In the genomic region with DNA sequence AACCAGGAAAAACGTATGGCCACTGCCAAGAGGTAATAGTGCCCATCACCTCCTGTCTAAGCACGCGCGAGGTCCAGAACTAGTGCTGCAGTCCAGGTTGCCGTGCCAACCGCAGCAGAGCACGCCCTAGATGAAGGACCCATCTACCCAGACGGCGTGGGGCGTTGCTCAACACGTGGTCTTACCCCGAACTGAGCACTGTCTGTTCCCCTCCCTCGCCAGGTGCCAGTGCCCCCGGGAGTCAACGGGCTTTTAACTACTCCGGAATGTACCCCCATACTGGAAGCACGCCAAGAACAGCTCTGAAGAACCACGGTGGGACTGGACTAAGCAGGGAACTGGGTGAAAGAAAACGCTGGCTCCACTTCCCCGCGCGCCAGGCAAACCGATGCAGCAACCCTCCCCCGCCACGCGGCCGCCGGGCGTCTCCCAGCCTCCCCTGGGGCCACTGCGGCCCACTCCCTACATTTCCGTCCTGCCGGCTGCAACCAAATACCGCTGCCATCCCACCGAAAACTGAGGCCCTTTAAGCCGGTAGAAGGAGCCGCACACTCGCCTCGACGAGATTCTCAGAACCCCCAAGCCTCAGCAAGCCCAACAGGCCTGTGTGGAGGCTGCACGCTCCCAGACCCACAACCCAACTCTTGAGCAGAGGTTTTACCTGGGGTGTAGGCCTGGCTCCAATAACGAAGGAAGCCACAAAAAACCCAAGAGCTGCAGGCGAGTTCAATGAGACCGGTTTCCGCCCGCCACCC, we compare ENCODE assay signal across 1 cellular context.
TF ChIP-seq lines count a peak whose summit lies in the region.

A gene (minus strand): TSS at position 734 of the 755 bp plus-strand sequence. CDS start 812 bp downstream, outside the sequence.

TF ChIP-seq in A549, 52 proteins besides CTCF, POLR2A, EP300 and RAD21 (continued from another document):
- TF ChIP-seq, protein P1, sequence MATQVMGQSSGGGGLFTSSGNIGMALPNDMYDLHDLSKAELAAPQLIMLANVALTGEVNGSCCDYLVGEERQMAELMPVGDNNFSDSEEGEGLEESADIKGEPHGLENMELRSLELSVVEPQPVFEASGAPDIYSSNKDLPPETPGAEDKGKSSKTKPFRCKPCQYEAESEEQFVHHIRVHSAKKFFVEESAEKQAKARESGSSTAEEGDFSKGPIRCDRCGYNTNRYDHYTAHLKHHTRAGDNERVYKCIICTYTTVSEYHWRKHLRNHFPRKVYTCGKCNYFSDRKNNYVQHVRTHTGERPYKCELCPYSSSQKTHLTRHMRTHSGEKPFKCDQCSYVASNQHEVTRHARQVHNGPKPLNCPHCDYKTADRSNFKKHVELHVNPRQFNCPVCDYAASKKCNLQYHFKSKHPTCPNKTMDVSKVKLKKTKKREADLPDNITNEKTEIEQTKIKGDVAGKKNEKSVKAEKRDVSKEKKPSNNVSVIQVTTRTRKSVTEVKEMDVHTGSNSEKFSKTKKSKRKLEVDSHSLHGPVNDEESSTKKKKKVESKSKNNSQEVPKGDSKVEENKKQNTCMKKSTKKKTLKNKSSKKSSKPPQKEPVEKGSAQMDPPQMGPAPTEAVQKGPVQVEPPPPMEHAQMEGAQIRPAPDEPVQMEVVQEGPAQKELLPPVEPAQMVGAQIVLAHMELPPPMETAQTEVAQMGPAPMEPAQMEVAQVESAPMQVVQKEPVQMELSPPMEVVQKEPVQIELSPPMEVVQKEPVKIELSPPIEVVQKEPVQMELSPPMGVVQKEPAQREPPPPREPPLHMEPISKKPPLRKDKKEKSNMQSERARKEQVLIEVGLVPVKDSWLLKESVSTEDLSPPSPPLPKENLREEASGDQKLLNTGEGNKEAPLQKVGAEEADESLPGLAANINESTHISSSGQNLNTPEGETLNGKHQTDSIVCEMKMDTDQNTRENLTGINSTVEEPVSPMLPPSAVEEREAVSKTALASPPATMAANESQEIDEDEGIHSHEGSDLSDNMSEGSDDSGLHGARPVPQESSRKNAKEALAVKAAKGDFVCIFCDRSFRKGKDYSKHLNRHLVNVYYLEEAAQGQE (IDR thresholded peaks at IDR 0.05) = no peak; the same call in 1 of the 2 replicates
- TF ChIP-seq CBX8 (IDR thresholded peaks at IDR 0.05) = no peak
- TF ChIP-seq SMC3 (IDR thresholded peaks at IDR 0.05) = no peak
- 0 out of 2 replicates have a peak, but pooled peaks have one; percentile 29 for TF ChIP-seq GATA3 (IDR thresholded peaks at IDR 0.05; ENCODE audit: borderline replicate concordance)
- TF ChIP-seq FOXS1 (CRISPR knock-in tag; IDR thresholded peaks at IDR 0.05) = no peak
- no peak for TF ChIP-seq HEYL (CRISPR knock-in tag; IDR thresholded peaks at IDR 0.05)
- TF ChIP-seq CHD2 (IDR thresholded peaks at IDR 0.05; ENCODE audit: low read length, partially characterized antibody) = no peak
- no peak for TF ChIP-seq TP53 (CRISPR knock-in tag; IDR thresholded peaks at IDR 0.05)
- TF ChIP-seq ZNF302 (CRISPR knock-in tag; IDR thresholded peaks at IDR 0.05) = no peak
- TF ChIP-seq, protein P2, sequence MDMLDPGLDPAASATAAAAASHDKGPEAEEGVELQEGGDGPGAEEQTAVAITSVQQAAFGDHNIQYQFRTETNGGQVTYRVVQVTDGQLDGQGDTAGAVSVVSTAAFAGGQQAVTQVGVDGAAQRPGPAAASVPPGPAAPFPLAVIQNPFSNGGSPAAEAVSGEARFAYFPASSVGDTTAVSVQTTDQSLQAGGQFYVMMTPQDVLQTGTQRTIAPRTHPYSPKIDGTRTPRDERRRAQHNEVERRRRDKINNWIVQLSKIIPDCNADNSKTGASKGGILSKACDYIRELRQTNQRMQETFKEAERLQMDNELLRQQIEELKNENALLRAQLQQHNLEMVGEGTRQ (IDR thresholded peaks at IDR 0.05) = no peak
- TF ChIP-seq NR3C1 (IDR thresholded peaks at IDR 0.05) = no peak
- TF ChIP-seq EHMT2 (IDR thresholded peaks at IDR 0.05; ENCODE audit: low read depth) = no peak
- TF ChIP-seq, protein P3, sequence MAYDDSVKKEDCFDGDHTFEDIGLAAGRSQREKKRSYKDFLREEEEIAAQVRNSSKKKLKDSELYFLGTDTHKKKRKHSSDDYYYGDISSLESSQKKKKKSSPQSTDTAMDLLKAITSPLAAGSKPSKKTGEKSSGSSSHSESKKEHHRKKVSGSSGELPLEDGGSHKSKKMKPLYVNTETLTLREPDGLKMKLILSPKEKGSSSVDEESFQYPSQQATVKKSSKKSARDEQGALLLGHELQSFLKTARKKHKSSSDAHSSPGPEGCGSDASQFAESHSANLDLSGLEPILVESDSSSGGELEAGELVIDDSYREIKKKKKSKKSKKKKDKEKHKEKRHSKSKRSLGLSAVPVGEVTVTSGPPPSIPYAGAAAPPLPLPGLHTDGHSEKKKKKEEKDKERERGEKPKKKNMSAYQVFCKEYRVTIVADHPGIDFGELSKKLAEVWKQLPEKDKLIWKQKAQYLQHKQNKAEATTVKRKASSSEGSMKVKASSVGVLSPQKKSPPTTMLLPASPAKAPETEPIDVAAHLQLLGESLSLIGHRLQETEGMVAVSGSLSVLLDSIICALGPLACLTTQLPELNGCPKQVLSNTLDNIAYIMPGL (CRISPR knock-in tag; IDR thresholded peaks at IDR 0.05; ENCODE audit: borderline replicate concordance) = no peak
- TF ChIP-seq, protein P4, sequence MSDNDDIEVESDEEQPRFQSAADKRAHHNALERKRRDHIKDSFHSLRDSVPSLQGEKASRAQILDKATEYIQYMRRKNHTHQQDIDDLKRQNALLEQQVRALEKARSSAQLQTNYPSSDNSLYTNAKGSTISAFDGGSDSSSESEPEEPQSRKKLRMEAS (IDR thresholded peaks at IDR 0.05) = peak; percentile 76
- TF ChIP-seq FOSB (CRISPR knock-in tag; IDR thresholded peaks at IDR 0.05) = no peak
